Comparison of ENCODE assay signal across 15 cellular contexts in genomic region chr1:180623579-180624347, GRCh38. TPM values are rescaled to one million over a fixed set of nuclear protein-coding genes. Genes with fewer than 3 reads are reported as not detected.
A peak's percentile ranks its signal among the peaks of the same experiment; 100 is the strongest.
DNase-seq lines count a peak whose midpoint lies in the region; ATAC-seq, FAIRE-seq and TF ChIP-seq lines count a peak whose summit lies in the region.
"Had no signal": no experiment of that assay in that cellular context is flagged by ENCODE, and none has a peak within 500 bp of the region (broad histone marks: within the 10 kb centered on the region; RNA-seq: fewer than 3 reads in every experiment).

No MANE protein-coding gene starts in this region.

- H3K4me3 Mint-ChIP-seq in osteocyte (ENCODE audit: unreplicated experiment) = no peak overlapping the region
- H3K4me3 Mint-ChIP-seq: activated CD4-positive, alpha-beta memory T cell treated with anti-CD3 and anti-CD28 coated beads, Interleukin-2, amount 10 ng/mL, durations not matched to agents 7 days and 5 days; natural killer cell had no signal

- H3K27me3 ChIP-seq in endothelial cell of umbilical vein (ENCODE audit: control insufficient read depth in 2 of 2, insufficient read depth in 2 of 2, low read length in 2 of 2) = peaks cover 13 to 20% of the 10 kb centered on the region in 2 experiments
- no peaks in the 10 kb centered on the region for H3K27me3 ChIP-seq in effector memory CD4-positive, alpha-beta T cell (replicated peaks; ENCODE audit: control insufficient read depth, insufficient read depth, low read length, poor library complexity, severe bottlenecking)

- H3K9me3 ChIP-seq in endothelial cell of umbilical vein (replicated peaks; ENCODE audit: control insufficient read depth, insufficient read depth, low read length) = no peaks in the 10 kb centered on the region
- H3K9me3 ChIP-seq in effector memory CD4-positive, alpha-beta T cell (ENCODE audit: control insufficient read depth, low read length) = no peaks in the 10 kb centered on the region

- no peaks in the 10 kb centered on the region for H3K36me3 ChIP-seq in endothelial cell of umbilical vein (ENCODE audit: control insufficient read depth in 2 of 2, extremely low read depth in 1 of 2, insufficient read depth in 2 of 2, low read length in 2 of 2)
- no peaks in the 10 kb centered on the region for H3K36me3 ChIP-seq in effector memory CD4-positive, alpha-beta T cell (ENCODE audit: control insufficient read depth, insufficient read depth, low read length)

- CTCF ChIA-PET in endothelial cell of umbilical vein (lab: Charles Lee) = interaction anchor here (0.7 to 1.4 kb wide), 6 partner anchors 9 to 238 kb away, joined by 3 to 42 read pairs (median 4); no protein-coding TSS in a partner anchor

- no peaks in the 10 kb centered on the region for H3K79me2 ChIP-seq in endothelial cell of umbilical vein (ENCODE audit: control insufficient read depth, insufficient read depth, low read length)

- no peaks in the 10 kb centered on the region for H3K4me1 Mint-ChIP-seq in osteocyte (ENCODE audit: unreplicated experiment)
- H3K4me1 Mint-ChIP-seq: activated CD4-positive, alpha-beta memory T cell treated with anti-CD3 and anti-CD28 coated beads, Interleukin-2, amount 10 ng/mL, durations not matched to agents 7 days and 5 days; natural killer cell had no signal

- no peak overlapping the region for H3K27ac ChIP-seq in endothelial cell of umbilical vein (ENCODE audit: insufficient read depth, low read depth, low read length)
- no peak overlapping the region for H3K27ac ChIP-seq in effector memory CD4-positive, alpha-beta T cell (ENCODE audit: insufficient read depth, low read length, poor library complexity, severe bottlenecking)

- peaks cover 7% of the 10 kb centered on the region for H3K27me3 Mint-ChIP-seq in osteocyte (ENCODE audit: unreplicated experiment)

- TF ChIP-seq POLR2A in endothelial cell of umbilical vein (IDR thresholded peaks at IDR 0.05; ENCODE audit: low read depth, low read length) = no peak

- H4K20me1 ChIP-seq in endothelial cell of umbilical vein (replicated peaks; ENCODE audit: control insufficient read depth, extremely low read depth, insufficient read depth, low read length) = no peaks in the 10 kb centered on the region

- POLR2A ChIA-PET in endothelial cell of umbilical vein (lab: Charles Lee) = no interaction called here

- no peak for ATAC-seq in GM18520 (IDR thresholded peaks at IDR 0.05; ENCODE audit: unreplicated experiment)
- ATAC-seq: natural killer cell had no signal

- no TSS peak for BruUV-seq in endothelial cell of umbilical vein (replicated peaks; lab: Mats Ljungman, UMichigan)

- DNase-seq in DMS 273 (lab: John Stamatoyannopoulos, UW; ENCODE audit: unreplicated experiment) (peak; percentile 25), DMS 273 treated with DMSO at 0.1 percent for 48 hours (lab: John Stamatoyannopoulos, UW) (no peak), NCI-H69 (lab: John Stamatoyannopoulos, UW) (peak; percentile 36), endothelial cell of umbilical vein (ENCODE audit: low read depth, low spot score) (peak; percentile 30), osteocyte (ENCODE audit: extremely low spot score, unreplicated experiment) (no peak), GOT3 (lab: John Stamatoyannopoulos, UW) (no peak)
- DNase-seq in effector memory CD4-positive, alpha-beta T cell = no peak
- DNase-seq: activated CD4-positive, alpha-beta memory T cell treated with anti-CD3 and anti-CD28 coated beads, Interleukin-2, amount 10 ng/mL, durations not matched to agents 7 days and 5 days; natural killer cell; NCI-H1105; SHP77 treated with DMSO at 0.1 percent for 48 hours; stimulated activated CD4-positive, alpha-beta T cell treated with anti-CD3 and anti-CD28 coated beads, Interleukin-2, amount 100 ng/mL, for 24 hours; substantia nigra had no signal

- H3K36me3 Mint-ChIP-seq in osteocyte (ENCODE audit: unreplicated experiment) = no peaks in the 10 kb centered on the region
- H3K36me3 Mint-ChIP-seq: natural killer cell had no signal

- H2AFZ ChIP-seq in endothelial cell of umbilical vein (ENCODE audit: low read depth, low read length) = no peak overlapping the region

- no peak overlapping the region for H3K27ac Mint-ChIP-seq in osteocyte (ENCODE audit: unreplicated experiment)
- H3K27ac Mint-ChIP-seq: activated CD4-positive, alpha-beta memory T cell treated with anti-CD3 and anti-CD28 coated beads, Interleukin-2, amount 10 ng/mL, durations not matched to agents 7 days and 5 days; natural killer cell had no signal

- no peak overlapping the region for H3K4me3 ChIP-seq in endothelial cell of umbilical vein (replicated peaks in 1 of 3; ENCODE audit: insufficient read depth in 1 of 3, low read depth in 1 of 3, low read length in 3 of 3)
- H3K4me3 ChIP-seq in effector memory CD4-positive, alpha-beta T cell (ENCODE audit: insufficient read depth, low read depth, low read length, poor library complexity, severe bottlenecking) = no peak overlapping the region

- FAIRE-seq in endothelial cell of umbilical vein (lab: Jason Lieb, UNC) = no peak
- FAIRE-seq: A204.1 had no signal

- H3K4me2 ChIP-seq in endothelial cell of umbilical vein (ENCODE audit: insufficient read depth, low read length) = no peak overlapping the region

- no peaks in the 10 kb centered on the region for H3K9me1 ChIP-seq in endothelial cell of umbilical vein (replicated peaks; ENCODE audit: control insufficient read depth, extremely low read depth, insufficient read depth, low read length)

- H3K9me3 Mint-ChIP-seq in osteocyte (ENCODE audit: unreplicated experiment) = no peaks in the 10 kb centered on the region
- H3K9me3 Mint-ChIP-seq: activated CD4-positive, alpha-beta memory T cell treated with anti-CD3 and anti-CD28 coated beads, Interleukin-2, amount 10 ng/mL, durations not matched to agents 7 days and 5 days; natural killer cell had no signal

- no peaks in the 10 kb centered on the region for H3K4me1 ChIP-seq in endothelial cell of umbilical vein (ENCODE audit: control insufficient read depth, extremely low read depth, insufficient read depth, low read length)
- H3K4me1 ChIP-seq in effector memory CD4-positive, alpha-beta T cell (ENCODE audit: control insufficient read depth, insufficient read depth, low read length, poor library complexity, severe bottlenecking) = no peaks in the 10 kb centered on the region

- TF ChIP-seq CTCF in endothelial cell of umbilical vein (IDR thresholded peaks at IDR 0.05; ENCODE audit: extremely low read depth in 1 of 2, insufficient read depth in 1 of 2, low read depth in 1 of 2, low read length in 2 of 2) (peak in 1 of 2 donors; percentile 32), osteocyte (IDR thresholded peaks at IDR 0.05) (peak; percentile 54)

- dilution Hi-C loops in endothelial cell of umbilical vein (cut with MboI; ENCODE audit: extremely low pct_ligation_motif_present, low sequenced_read_pairs) = no loop called here

- intact Hi-C loops in endothelial cell of umbilical vein (cut with micrococcal nuclease) = loop anchor here (2.0 kb wide), 1 partner anchor 91 kb away; no protein-coding TSS in a partner anchor

- H3K9ac ChIP-seq in endothelial cell of umbilical vein (replicated peaks; ENCODE audit: extremely low read depth, insufficient read depth, low read length) = no peak overlapping the region

TF ChIP-seq in endothelial cell of umbilical vein, 7 proteins besides CTCF, POLR2A, EP300 and RAD21:
- TF ChIP-seq GATA2 (IDR thresholded peaks at IDR 0.05; ENCODE audit: insufficient read depth, insufficient read length, low read depth, low read length) (no peak), FOS (IDR thresholded peaks at IDR 0.05; ENCODE audit: borderline replicate concordance, insufficient read depth, low read length) (no peak), JUN (IDR thresholded peaks at IDR 0.05; ENCODE audit: borderline replicate concordance, insufficient read depth, insufficient read length, low read depth) (no peak), POLR2AphosphoS5 (IDR thresholded peaks at IDR 0.05; ENCODE audit: insufficient read depth, low read depth, low read length) (no peak), MYC (IDR thresholded peaks at IDR 0.05; ENCODE audit: low read depth, low read length) (no peak), EZH2 (IDR thresholded peaks at IDR 0.05; ENCODE audit: borderline replicate concordance, low read depth, low read length, severe bottlenecking) (no peak)
- TF ChIP-seq, protein P1, sequence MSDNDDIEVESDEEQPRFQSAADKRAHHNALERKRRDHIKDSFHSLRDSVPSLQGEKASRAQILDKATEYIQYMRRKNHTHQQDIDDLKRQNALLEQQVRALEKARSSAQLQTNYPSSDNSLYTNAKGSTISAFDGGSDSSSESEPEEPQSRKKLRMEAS (IDR thresholded peaks at IDR 0.05; ENCODE audit: insufficient read depth, insufficient read length) = no peak

RNA-seq across cellular contexts. Expression of gene XPR1, which starts 8.1 kb away (rescaled TPM):
- total RNA-seq in endothelial cell of umbilical vein (26.7 and 29.3 TPM in 2 replicates), osteocyte (21.4 and 24.8 TPM in 2 replicates)
- 14.4 and 23.9 TPM in 2 replicates for polyA plus RNA-seq in endothelial cell of umbilical vein
- 13.0 and 13.3 TPM in 2 replicates for polyA plus RNA-seq in endothelial cell of umbilical vein (2011; cell fraction: cytosol; rRNA removed)
- 10.9 and 11.5 TPM in 2 replicates for polyA plus RNA-seq in endothelial cell of umbilical vein (2011; cell fraction: nucleus; rRNA removed)
- 15.7 and 24.1 TPM in 2 replicates for polyA plus RNA-seq in endothelial cell of umbilical vein (2012)
- 50.7 and 69.7 TPM in 2 replicates for polyA minus RNA-seq in endothelial cell of umbilical vein
- polyA minus RNA-seq in endothelial cell of umbilical vein (2011; cell fraction: cytosol; rRNA and poly(A)+ RNA removed) = 17.9 TPM
- 27.0 and 39.3 TPM in 2 replicates for polyA minus RNA-seq in endothelial cell of umbilical vein (2011; cell fraction: nucleus; rRNA and poly(A)+ RNA removed)

Comparison
In these comparisons a context has a peak if more than half of its experiments do, and no peak if none do; other contexts are left out.
1. DNase-seq: peak in DMS 273 (single experiment), NCI-H69 (single experiment) and endothelial cell of umbilical vein (single experiment); none in DMS 273 treated with DMSO at 0.1 percent for 48 hours (single experiment), osteocyte (single experiment), effector memory CD4-positive, alpha-beta T cell (0 of 3) and GOT3 (single experiment).